1 cellular context compared by ENCODE assay signal in the genomic region with DNA sequence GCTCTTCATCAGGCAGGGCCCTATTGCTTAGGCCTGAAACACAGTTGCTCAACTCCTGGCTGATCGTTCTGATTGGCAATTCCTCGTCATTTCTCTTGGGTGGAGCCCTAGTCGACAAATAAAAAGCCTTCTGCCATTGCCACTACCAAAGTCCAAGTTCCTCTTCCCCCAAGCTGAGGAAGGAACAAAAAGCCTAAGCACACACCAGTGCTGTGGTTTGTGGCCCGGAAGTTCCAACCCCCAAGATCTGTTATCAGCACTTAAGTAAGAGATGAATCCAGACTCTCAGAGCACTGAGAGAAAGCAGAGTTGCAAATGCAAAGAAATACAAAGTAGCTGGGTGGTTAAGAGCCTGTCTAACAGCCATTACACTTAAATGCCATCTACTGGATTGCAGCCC.
TF ChIP-seq lines count a peak whose summit lies in the region.

No MANE protein-coding gene starts in this region.

TF ChIP-seq in HepG2, 621 proteins besides CTCF, POLR2A, EP300 and RAD21 (continued from another document):
- TF ChIP-seq SP1 (IDR thresholded peaks at IDR 0.05) = no peak
- TF ChIP-seq SP1 (CRISPR knock-in tag; IDR thresholded peaks at IDR 0.05) = no peak
- TF ChIP-seq, protein P1, sequence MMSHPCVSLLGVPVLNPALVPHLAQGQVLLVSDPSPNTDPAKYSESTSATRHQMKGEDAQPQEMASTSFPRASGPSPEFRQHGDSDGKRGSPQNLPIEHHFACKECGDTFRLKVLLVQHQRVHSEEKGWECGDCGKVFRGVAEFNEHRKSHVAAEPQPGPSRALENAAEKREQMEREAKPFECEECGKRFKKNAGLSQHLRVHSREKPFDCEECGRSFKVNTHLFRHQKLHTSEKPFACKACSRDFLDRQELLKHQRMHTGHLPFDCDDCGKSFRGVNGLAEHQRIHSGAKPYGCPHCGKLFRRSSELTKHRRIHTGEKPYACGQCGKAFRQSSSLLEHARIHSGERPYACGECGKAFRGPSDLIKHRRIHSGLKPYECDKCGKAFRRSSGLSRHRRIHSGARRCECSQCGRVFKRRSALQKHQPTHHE (CRISPR knock-in tag; IDR thresholded peaks at IDR 0.05; ENCODE audit: borderline replicate concordance) = no peak
- no peak for TF ChIP-seq DNMT1 (CRISPR knock-in tag; IDR thresholded peaks at IDR 0.05)
- TF ChIP-seq ZGPAT (CRISPR knock-in tag; IDR thresholded peaks at IDR 0.05) = no peak
- TF ChIP-seq NKX3-1 (CRISPR knock-in tag; IDR thresholded peaks at IDR 0.05) = no peak
- TF ChIP-seq, protein P2, sequence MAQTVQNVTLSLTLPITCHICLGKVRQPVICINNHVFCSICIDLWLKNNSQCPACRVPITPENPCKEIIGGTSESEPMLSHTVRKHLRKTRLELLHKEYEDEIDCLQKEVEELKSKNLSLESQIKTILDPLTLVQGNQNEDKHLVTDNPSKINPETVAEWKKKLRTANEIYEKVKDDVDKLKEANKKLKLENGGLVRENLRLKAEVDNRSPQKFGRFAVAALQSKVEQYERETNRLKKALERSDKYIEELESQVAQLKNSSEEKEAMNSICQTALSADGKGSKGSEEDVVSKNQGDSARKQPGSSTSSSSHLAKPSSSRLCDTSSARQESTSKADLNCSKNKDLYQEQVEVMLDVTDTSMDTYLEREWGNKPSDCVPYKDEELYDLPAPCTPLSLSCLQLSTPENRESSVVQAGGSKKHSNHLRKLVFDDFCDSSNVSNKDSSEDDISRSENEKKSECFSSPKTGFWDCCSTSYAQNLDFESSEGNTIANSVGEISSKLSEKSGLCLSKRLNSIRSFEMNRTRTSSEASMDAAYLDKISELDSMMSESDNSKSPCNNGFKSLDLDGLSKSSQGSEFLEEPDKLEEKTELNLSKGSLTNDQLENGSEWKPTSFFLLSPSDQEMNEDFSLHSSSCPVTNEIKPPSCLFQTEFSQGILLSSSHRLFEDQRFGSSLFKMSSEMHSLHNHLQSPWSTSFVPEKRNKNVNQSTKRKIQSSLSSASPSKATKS (CRISPR knock-in tag; IDR thresholded peaks at IDR 0.05) = no peak
- no peak for TF ChIP-seq ZNF749 (CRISPR knock-in tag; IDR thresholded peaks at IDR 0.05; ENCODE audit: borderline replicate concordance)
